ENCODE assay signal across 12 cellular contexts in the genomic region with DNA sequence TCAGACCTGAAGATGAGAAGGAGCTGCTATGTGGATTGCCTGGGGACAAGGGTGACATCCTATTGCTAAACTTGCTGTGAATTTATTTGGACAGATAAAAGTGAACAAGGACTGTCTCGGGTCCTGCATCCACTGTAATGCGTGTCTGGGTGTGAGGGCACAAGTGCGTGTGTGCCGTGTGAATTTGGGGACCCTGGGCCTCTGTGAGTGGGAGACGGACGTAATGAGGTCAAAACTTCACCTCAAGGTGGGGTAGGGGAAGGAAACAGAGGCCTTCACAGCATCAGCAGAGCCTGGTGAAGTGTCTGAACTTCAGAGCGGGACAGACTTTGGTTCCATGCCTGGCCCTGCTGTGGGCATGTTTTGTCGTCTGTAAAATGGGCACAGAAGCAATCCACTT. TPM values are rescaled to one million over a fixed set of nuclear protein-coding genes. Genes with fewer than 3 reads are reported as not detected.
A peak's percentile ranks its signal among the peaks of the same experiment; 100 is the strongest.
DNase-seq lines count a peak whose midpoint lies in the region; ATAC-seq and TF ChIP-seq lines count a peak whose summit lies in the region.
"Had no signal": no experiment of that assay in that cellular context is flagged by ENCODE, and none has a peak within 500 bp of the region (broad histone marks: within the 10 kb centered on the region; RNA-seq: fewer than 3 reads in every experiment).

No MANE protein-coding gene starts in this region.

- H3K27me3 ChIP-seq in CD4-positive, alpha-beta T cell (ENCODE audit: control insufficient read depth, insufficient read depth, low read length): no peaks in the 10 kb centered on the region
- H3K27me3 ChIP-seq in KMS-11 (ENCODE audit: insufficient read depth, low read depth) (no peaks in the 10 kb centered on the region), osteoblast (ENCODE audit: insufficient read depth, low read length) (no peaks in the 10 kb centered on the region), foreskin keratinocyte (no peaks in the 10 kb centered on the region)

- no peak for DNase-seq in CD4-positive, alpha-beta T cell
- DNase-seq in activated naive CD8-positive, alpha-beta T cell treated with anti-CD3 and anti-CD28 coated beads, Interleukin-2, amount 10 ng/mL, durations not matched to agents 7 days and 5 days: no peak
- DNase-seq in osteoblast (ENCODE audit: insufficient read length, low spot score, missing footprints) (peak; percentile 72), foreskin keratinocyte (no peak), NCI-H2227 treated with DMSO at 0.1 percent for 48 hours (lab: John Stamatoyannopoulos, UW) (no peak), T1000 (lab: John Stamatoyannopoulos, UW) (no peak), dedifferentiated amniotic fluid mesenchymal stem cell (ENCODE audit: extremely low spot score) (no peak)
- DNase-seq: activated effector memory CD4-positive, alpha-beta T cell treated with Interleukin-2 at 50 U/mL for 16 hours; C1 segment of cervical spinal cord had no signal

- ATAC-seq in CD4-positive, alpha-beta T cell (ENCODE audit: poor library complexity): no peak
- ATAC-seq in activated naive CD8-positive, alpha-beta T cell treated with anti-CD3 and anti-CD28 coated beads, Interleukin-2, amount 10 ng/mL, durations not matched to agents 7 days and 5 days (ENCODE audit: low read depth): no peak
- no peak for ATAC-seq in foreskin keratinocyte

- H3K79me2 ChIP-seq in KMS-11 (ENCODE audit: insufficient read depth, low read depth) (no peaks in the 10 kb centered on the region), osteoblast (ENCODE audit: insufficient read depth, low read length) (no peaks in the 10 kb centered on the region)

- H3K4me1 ChIP-seq in KMS-11 (ENCODE audit: low read depth, poor library complexity, severe bottlenecking): peaks cover 91% of the 10 kb centered on the region
- peaks cover 25% of the 10 kb centered on the region for H3K4me1 ChIP-seq in osteoblast (ENCODE audit: insufficient read depth, low read length)
- peaks cover 20% of the 10 kb centered on the region for H3K4me1 ChIP-seq in foreskin keratinocyte

- H3K9me3 ChIP-seq in CD4-positive, alpha-beta T cell (ENCODE audit: control insufficient read depth, low read length): no peaks in the 10 kb centered on the region
- H3K9me3 ChIP-seq in osteoblast (ENCODE audit: low read depth, low read length): no peaks in the 10 kb centered on the region

- H4K20me1 ChIP-seq in KMS-11 (ENCODE audit: insufficient read depth): no peaks in the 10 kb centered on the region
- no peaks in the 10 kb centered on the region for H4K20me1 ChIP-seq in osteoblast (ENCODE audit: insufficient read depth, low read length)

- intact Hi-C loops in CD4-positive, alpha-beta T cell (cut with DNase I, micrococcal nuclease): loop anchor here (2.0 kb wide), 2 partner anchors 15 to 17 kb away; a partner anchor contains a TSS

- no peaks in the 10 kb centered on the region for H3K36me3 Mint-ChIP-seq in CD4-positive, alpha-beta T cell (ENCODE audit: low read depth)
- H3K36me3 Mint-ChIP-seq in activated naive CD8-positive, alpha-beta T cell treated with anti-CD3 and anti-CD28 coated beads, Interleukin-2, amount 10 ng/mL, durations not matched to agents 7 days and 5 days: peaks cover 13% of the 10 kb centered on the region

- H3K4me3 Mint-ChIP-seq in CD4-positive, alpha-beta T cell: no peak overlapping the region
- peak overlapping the region; percentile 72 for H3K4me3 Mint-ChIP-seq in activated naive CD8-positive, alpha-beta T cell treated with anti-CD3 and anti-CD28 coated beads, Interleukin-2, amount 10 ng/mL, durations not matched to agents 7 days and 5 days

- H3K27ac ChIP-seq in CD4-positive, alpha-beta T cell (ENCODE audit: low read depth, low read length): no peak overlapping the region
- H3K27ac ChIP-seq in KMS-11 (no peak overlapping the region; the same call in 1 of the 2 replicates), osteoblast (ENCODE audit: low read depth, low read length) (no peak overlapping the region), foreskin keratinocyte (no peak overlapping the region)

- POLR2A ChIA-PET in CD4-positive, alpha-beta T cell (lab: Charles Lee): interaction anchor here (4.1 to 6.1 kb wide), 2 partner anchors 9 to 17 kb away, joined by 28 to 77 read pairs; no protein-coding TSS in a partner anchor
- POLR2A ChIA-PET in activated naive CD8-positive, alpha-beta T cell treated with anti-CD3 and anti-CD28 coated beads, Interleukin-2, amount 10 ng/mL, durations not matched to agents 7 days and 5 days (lab: Charles Lee): interaction anchor here (3.3 to 9.9 kb wide), 2 partner anchors 11 to 21 kb away, joined by 12 to 190 read pairs; a partner anchor contains a TSS

- H3K4me2 ChIP-seq in KMS-11: peak overlapping the region; percentile 21; the same call in 1 of the 2 replicates
- H3K4me2 ChIP-seq in osteoblast (ENCODE audit: insufficient read depth, low read length): no peak overlapping the region

- peaks cover 82% of the 10 kb centered on the region for H3K4me1 Mint-ChIP-seq in CD4-positive, alpha-beta T cell (ENCODE audit: low read depth)
- H3K4me1 Mint-ChIP-seq in activated naive CD8-positive, alpha-beta T cell treated with anti-CD3 and anti-CD28 coated beads, Interleukin-2, amount 10 ng/mL, durations not matched to agents 7 days and 5 days: peaks cover 78% of the 10 kb centered on the region

- no peak overlapping the region for H3K9ac ChIP-seq in KMS-11

- no peaks in the 10 kb centered on the region for H3K9me3 Mint-ChIP-seq in CD4-positive, alpha-beta T cell
- no peaks in the 10 kb centered on the region for H3K9me3 Mint-ChIP-seq in activated naive CD8-positive, alpha-beta T cell treated with anti-CD3 and anti-CD28 coated beads, Interleukin-2, amount 10 ng/mL, durations not matched to agents 7 days and 5 days

- H3K4me3 ChIP-seq in KMS-11 (IDR thresholded peaks at IDR 0.05; ENCODE audit: insufficient read depth, low read depth, low read length) (no peak overlapping the region), osteoblast (ENCODE audit: insufficient read depth, low read length) (no peak overlapping the region)

- H2AFZ ChIP-seq in KMS-11 (ENCODE audit: low read depth) (no peak overlapping the region), osteoblast (ENCODE audit: low read length) (no peak overlapping the region)

- TF ChIP-seq CTCF in CD4-positive, alpha-beta T cell (IDR thresholded peaks at IDR 0.05): no peak
- no peak for TF ChIP-seq CTCF in KMS-11 (conservative IDR thresholded peaks at IDR 0.05; ENCODE audit: low read depth, low read length)
- no peak for TF ChIP-seq CTCF in osteoblast (IDR thresholded peaks at IDR 0.05; ENCODE audit: extremely low read depth, low read depth, low read length)
- TF ChIP-seq CTCF in foreskin keratinocyte (conservative IDR thresholded peaks at IDR 0.05): no peak

- no peaks in the 10 kb centered on the region for H3K27me3 Mint-ChIP-seq in CD4-positive, alpha-beta T cell
- H3K27me3 Mint-ChIP-seq in activated naive CD8-positive, alpha-beta T cell treated with anti-CD3 and anti-CD28 coated beads, Interleukin-2, amount 10 ng/mL, durations not matched to agents 7 days and 5 days: no peaks in the 10 kb centered on the region

- H3K27ac Mint-ChIP-seq in CD4-positive, alpha-beta T cell: peak overlapping the region; percentile 71
- peak overlapping the region; percentile 91 for H3K27ac Mint-ChIP-seq in activated naive CD8-positive, alpha-beta T cell treated with anti-CD3 and anti-CD28 coated beads, Interleukin-2, amount 10 ng/mL, durations not matched to agents 7 days and 5 days

- CTCF ChIA-PET in CD4-positive, alpha-beta T cell (lab: Charles Lee): interaction anchor here (1.2 to 3.6 kb wide), 2 partner anchors 9 to 22 kb away, joined by 9 to 31 read pairs; no protein-coding TSS in a partner anchor

- H3K36me3 ChIP-seq in KMS-11 (ENCODE audit: insufficient read depth) (no peaks in the 10 kb centered on the region), osteoblast (ENCODE audit: insufficient read depth, low read length) (no peaks in the 10 kb centered on the region)

RNA-seq across cellular contexts. Expression of a gene that starts 14.8 kb away (rescaled TPM):
- 1 to 10 TPM in 1 of 2 experiments, under 1 TPM in 1; 0.98 to 1.2 TPM for total RNA-seq in CD4-positive, alpha-beta T cell
- total RNA-seq in activated naive CD8-positive, alpha-beta T cell treated with anti-CD3 and anti-CD28 coated beads, Interleukin-2, amount 10 ng/mL, durations not matched to agents 7 days and 5 days: 10 to 100 TPM; 21.3 to 24.0 TPM
- total RNA-seq in osteoblast (0.88 and 1.1 TPM in 2 replicates), foreskin keratinocyte (not detected in 2 replicates)
- 0.03 TPM in 1 of 2 replicates, not detected in the other for polyA plus RNA-seq in foreskin keratinocyte

RNA-seq across cellular contexts. Expression of a gene that starts 34.5 kb away (rescaled TPM):
- not detected for total RNA-seq in CD4-positive, alpha-beta T cell
- not detected for total RNA-seq in activated naive CD8-positive, alpha-beta T cell treated with anti-CD3 and anti-CD28 coated beads, Interleukin-2, amount 10 ng/mL, durations not matched to agents 7 days and 5 days
- not detected in 2 replicates for total RNA-seq in osteoblast
- total RNA-seq in foreskin keratinocyte: not detected in 2 replicates
- polyA plus RNA-seq in foreskin keratinocyte: not detected in 2 replicates
- total RNA-seq: bronchial epithelial cell, urinary bladder had no signal
- polyA plus RNA-seq: urinary bladder had no signal

RNA-seq across cellular contexts. Expression of a gene that starts 35.5 kb away (rescaled TPM):
- not detected for total RNA-seq in CD4-positive, alpha-beta T cell
- total RNA-seq in activated naive CD8-positive, alpha-beta T cell treated with anti-CD3 and anti-CD28 coated beads, Interleukin-2, amount 10 ng/mL, durations not matched to agents 7 days and 5 days: under 1 TPM in 1 of 2 experiments, not detected in 1; 0.25 TPM
- total RNA-seq in osteoblast (not detected in 2 replicates), foreskin keratinocyte (not detected in 2 replicates)
- not detected in 2 replicates for polyA plus RNA-seq in foreskin keratinocyte
- total RNA-seq: bronchial epithelial cell, urinary bladder had no signal
- polyA plus RNA-seq: urinary bladder had no signal

Comparison
In these comparisons a context has a peak if more than half of its experiments do, and no peak if none do; other contexts are left out.
1. RNA of a gene that starts 14.8 kb away (total RNA-seq): 21.3 to 24.0 TPM in activated naive CD8-positive, alpha-beta T cell treated with anti-CD3 and anti-CD28 coated beads, Interleukin-2, amount 10 ng/mL, durations not matched to agents 7 days and 5 days; 0.98 to 1.2 TPM in CD4-positive, alpha-beta T cell, 0.88 to 1.1 TPM in osteoblast and not detected in foreskin keratinocyte; every median in the first group is over 10 times any median in the second.